ENCODE assay signal across 17 cellular contexts in the genomic region with DNA sequence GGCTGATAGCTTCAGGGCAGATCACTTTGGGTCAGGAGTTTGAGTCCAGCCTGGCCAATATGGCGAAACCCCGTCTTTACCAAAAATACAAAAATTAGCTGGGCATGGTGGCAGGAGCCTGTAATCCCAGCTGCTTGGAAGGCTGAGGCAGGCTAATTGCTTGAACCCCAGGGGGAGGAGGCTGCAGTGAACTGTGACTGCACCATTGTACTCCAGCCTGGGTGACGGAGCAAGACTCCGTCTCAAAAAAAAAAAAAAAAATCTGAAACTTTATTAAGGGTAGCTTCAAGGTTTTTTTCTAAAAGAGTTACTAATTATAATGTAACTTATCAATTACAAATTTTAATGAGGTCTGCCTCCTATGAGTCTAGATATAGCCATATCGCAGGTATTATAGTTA.
"Had no signal": no experiment of that assay in that cellular context is flagged by ENCODE, and none has a peak within 500 bp of the region (broad histone marks: within the 10 kb centered on the region; RNA-seq: fewer than 3 reads in every experiment).

No MANE protein-coding gene starts in this region.

- H3K36me3 ChIP-seq: cardiac muscle cell, gastroesophageal sphincter, prostate gland, stomach had no signal

- H3K27me3 ChIP-seq: cardiac muscle cell, gastroesophageal sphincter, testis had no signal

- H3K4me3 ChIP-seq: cardiac muscle cell, gastroesophageal sphincter, prostate gland, stomach, testis had no signal

- H3K4me1 ChIP-seq: prostate gland had no signal

- H3K27ac ChIP-seq: cardiac muscle cell, gastroesophageal sphincter, prostate gland, stomach, testis had no signal

- H3K9me3 ChIP-seq: gastroesophageal sphincter, prostate gland, stomach, testis had no signal

- ATAC-seq: activated CD8-positive, alpha-beta T cell treated with anti-CD3 and anti-CD28 coated beads, Interleukin-2, amount 10 ng/mL, durations not matched to agents 7 days and 5 days; activated naive CD4-positive, alpha-beta T cell treated with anti-CD3 and anti-CD28 coated beads, Interleukin-2, amount 50 U/mL, for 72 hours; activated T-cell treated with anti-CD3 and anti-CD28 coated beads, Interleukin-2, amount 50 U/mL, for 72 hours; gastroesophageal sphincter; natural killer cell; sciatic nerve had no signal

- DNase-seq: activated B cell treated with CpG ODN at 0.5 μM for 24 hours; activated CD4-positive, alpha-beta T cell treated with anti-CD3 and anti-CD28 coated beads, Interleukin-2, amount 10 ng/mL, durations not matched to agents 24 days and 14 days; activated CD8-positive, alpha-beta memory T cell treated with anti-CD3 and anti-CD28 coated beads, Interleukin-2, amount 50 U/mL, for 4 hours; activated CD8-positive, alpha-beta T cell treated with anti-CD3 and anti-CD28 coated beads, Interleukin-2, amount 10 ng/mL, durations not matched to agents 7 days and 5 days; activated gamma-delta T cell; activated T-cell treated with anti-CD3 and anti-CD28 coated beads, Interleukin-2, amount 50 U/mL, for 72 hours; endodermal cell; erythroblast; natural killer cell; stimulated activated CD4-positive, alpha-beta T cell treated with anti-CD3 and anti-CD28 coated beads, Interleukin-1b, Interleukin-23, amount 100 ng/mL, for 48 hours; stomach; testis had no signal
